Comparison of ENCODE assay signal across 15 cellular contexts in genomic region chr5:128197911-128198522, GRCh38.
DNase-seq lines count a peak whose midpoint lies in the region; ATAC-seq and TF ChIP-seq lines count a peak whose summit lies in the region.
"Had no signal": no experiment of that assay in that cellular context is flagged by ENCODE, and none has a peak within 500 bp of the region (broad histone marks: within the 10 kb centered on the region; RNA-seq: fewer than 3 reads in every experiment).

No MANE protein-coding gene starts in this region.

- H3K9me3 Mint-ChIP-seq in stimulated activated naive B cell treated with anti-CD40 and anti-IgM and Interleukin-4, amounts not matched to agents 10 μg/mL and 1 μg/mL and 100 μg/mL, for 72 hours: peaks cover 4 to 11% of the 10 kb centered on the region in 2 donors

- no peaks in the 10 kb centered on the region for H3K9me3 ChIP-seq in KOPT-K1 (ENCODE audit: insufficient read depth, low read length, poor library complexity, severe bottlenecking)
- H3K9me3 ChIP-seq: left lung, thyroid gland had no signal

- H3K36me3 ChIP-seq in KOPT-K1 (ENCODE audit: insufficient read depth, low read length): no peaks in the 10 kb centered on the region
- H3K36me3 ChIP-seq: left lung, thyroid gland had no signal

- H3K27ac ChIP-seq in KOPT-K1 (ENCODE audit: low read depth, low read length, poor library complexity, severe bottlenecking): peak overlapping the region; percentile 36
- no peak overlapping the region for H3K27ac ChIP-seq in coronary artery
- H3K27ac ChIP-seq: left lung, thyroid gland had no signal

- H3K36me3 Mint-ChIP-seq in stimulated activated naive B cell treated with anti-CD40 and anti-IgM and Interleukin-4, amounts not matched to agents 10 μg/mL and 1 μg/mL and 100 μg/mL, for 72 hours: peaks cover 19 to 28% of the 10 kb centered on the region in 2 donors
- H3K36me3 Mint-ChIP-seq: CD14-positive monocyte had no signal

- no peak overlapping the region for H3K4me3 ChIP-seq in coronary artery
- H3K4me3 ChIP-seq: left lung, thyroid gland had no signal

- H3K27me3 Mint-ChIP-seq in stimulated activated naive B cell treated with anti-CD40 and anti-IgM and Interleukin-4, amounts not matched to agents 10 μg/mL and 1 μg/mL and 100 μg/mL, for 72 hours: peaks cover 0 to 14% of the 10 kb centered on the region in 2 donors

- peaks cover 8 to 16% of the 10 kb centered on the region in 2 donors for H3K4me1 Mint-ChIP-seq in stimulated activated naive B cell treated with anti-CD40 and anti-IgM and Interleukin-4, amounts not matched to agents 10 μg/mL and 1 μg/mL and 100 μg/mL, for 72 hours

- peak; percentile 51 for ATAC-seq in GM21576 (IDR thresholded peaks at IDR 0.05; ENCODE audit: unreplicated experiment)
- peak in 1 of 2 donors; percentile 57 for ATAC-seq in stimulated activated naive B cell treated with anti-CD40 and anti-IgM and Interleukin-4, amounts not matched to agents 10 μg/mL and 1 μg/mL and 100 μg/mL, for 72 hours (replicated peaks)

- DNase-seq in stimulated activated naive CD4-positive, alpha-beta T cell (lab: John Stamatoyannopoulos, UW): peak in 5 of 6 experiments; percentile 3 to 75 (median 58)
- no peak for DNase-seq in stimulated activated naive CD4-positive, alpha-beta T cell treated with Interleukin-2 at 50 U/mL for 16 hours (lab: John Stamatoyannopoulos, UW)
- no peak for DNase-seq in stimulated activated naive B cell treated with anti-CD40 and anti-IgM and Interleukin-4, amounts not matched to agents 10 μg/mL and 1 μg/mL and 100 μg/mL, for 72 hours
- DNase-seq in NCI-H2107 (lab: John Stamatoyannopoulos, UW) (no peak), coronary artery (ENCODE audit: low spot score) (no peak), NCI-H1436 treated with DMSO at 0.1 percent for 48 hours (lab: John Stamatoyannopoulos, UW) (no peak)
- DNase-seq: activated CD8-positive, alpha-beta memory T cell treated with anti-CD3 and anti-CD28 coated beads, Interleukin-2, amount 50 U/mL, for 48 hours; foreskin melanocyte; left lung; NCI-H69; occipital lobe; thyroid gland had no signal

- TF ChIP-seq CTCF in coronary artery (IDR thresholded peaks at IDR 0.05): no peak

- H3K27ac Mint-ChIP-seq in stimulated activated naive B cell treated with anti-CD40 and anti-IgM and Interleukin-4, amounts not matched to agents 10 μg/mL and 1 μg/mL and 100 μg/mL, for 72 hours: peak overlapping the region; percentile 84

- no peak overlapping the region for H3K4me3 Mint-ChIP-seq in stimulated activated naive B cell treated with anti-CD40 and anti-IgM and Interleukin-4, amounts not matched to agents 10 μg/mL and 1 μg/mL and 100 μg/mL, for 72 hours
- H3K4me3 Mint-ChIP-seq: CD14-positive monocyte had no signal

Comparison
In these comparisons a context has a peak if more than half of its experiments do, and no peak if none do; other contexts are left out.
1. DNase-seq: peak in stimulated activated naive CD4-positive, alpha-beta T cell (5 of 6); none in stimulated activated naive CD4-positive, alpha-beta T cell treated with Interleukin-2 at 50 U/mL for 16 hours (single experiment), stimulated activated naive B cell treated with anti-CD40 and anti-IgM and Interleukin-4, amounts not matched to agents 10 μg/mL and 1 μg/mL and 100 μg/mL, for 72 hours (single experiment), NCI-H2107 (single experiment), coronary artery (single experiment) and NCI-H1436 treated with DMSO at 0.1 percent for 48 hours (single experiment).